22 cellular contexts compared by ENCODE assay signal in genomic region chr2:20292984-20293383, GRCh38.
"Had no signal": no experiment of that assay in that cellular context is flagged by ENCODE, and none has a peak within 500 bp of the region (broad histone marks: within the 10 kb centered on the region; RNA-seq: fewer than 3 reads in every experiment).

No MANE protein-coding gene starts in this region.

- H3K9me3 ChIP-seq: MG63, SK-N-SH had no signal

- H3K4me2 ChIP-seq: SK-N-SH had no signal

- H3K27ac ChIP-seq: HL-60 had no signal

- H3K27me3 ChIP-seq: MG63 had no signal

- H3K9ac ChIP-seq: SK-N-SH had no signal

- H3K4me3 ChIP-seq: MG63 had no signal

- DNase-seq: Karpas-422, KG1, MG63, NCI-H1092, NCI-H1105 treated with DMSO at 0.1 percent for 48 hours, NCI-H1417 treated with DMSO at 0.1 percent for 48 hours, NCI-H146, NCI-H1694 treated with DMSO at 0.1 percent for 48 hours, NCI-H1930, NCI-H2081, NCI-H2107, NCI-H226, NCI-H446, NCI-H510A, NCI-H524 treated with DMSO at 0.1 percent for 48 hours, NCI-H69, NCI-H774, RPMI8226, SHP77, SK-N-SH, SW 1271 had no signal
